8 cellular contexts compared by ENCODE assay signal in the genomic region with DNA sequence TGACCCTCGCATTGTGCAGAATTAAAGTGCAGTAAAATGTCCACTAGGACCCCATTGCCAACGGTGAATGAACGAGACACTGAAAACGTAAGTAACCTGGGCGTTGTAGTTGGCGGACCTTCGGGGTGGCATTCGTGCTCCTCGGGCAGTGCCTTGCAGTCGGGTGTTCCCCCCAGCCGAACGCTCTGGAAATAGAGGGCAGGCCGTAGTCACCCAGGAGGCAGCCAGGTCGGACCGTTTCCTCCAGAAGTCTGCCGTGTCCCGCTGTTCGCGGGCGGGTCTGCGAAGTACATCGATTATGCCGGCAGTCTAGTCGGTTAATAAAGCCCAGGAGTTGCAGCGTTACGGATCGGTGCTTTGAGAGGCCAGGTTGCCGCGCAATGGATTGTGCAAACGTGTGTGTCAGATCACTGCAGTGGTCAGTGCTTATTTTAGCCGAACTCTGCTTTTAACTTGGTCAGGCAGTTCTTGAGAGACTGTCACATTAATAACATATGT. TPM values are rescaled to one million over a fixed set of nuclear protein-coding genes. Genes with fewer than 3 reads are reported as not detected.
A peak's percentile ranks its signal among the peaks of the same experiment; 100 is the strongest.
DNase-seq lines count a peak whose midpoint lies in the region; ATAC-seq and FAIRE-seq lines count a peak whose summit lies in the region.

No MANE protein-coding gene starts in this region.

- peaks cover 25% of the 10 kb centered on the region for H3K4me1 ChIP-seq in skeletal muscle satellite cell (ENCODE audit: control insufficient read depth, insufficient read depth, low read length)

- no peaks in the 10 kb centered on the region for H3K36me3 ChIP-seq in skeletal muscle satellite cell (ENCODE audit: insufficient read depth, low read length)

- DNase-seq in RPMI8226 (peak; percentile 26), frontal cortex (ENCODE audit: low spot score in 2 of 2) (no peak), urothelium cell line (ENCODE audit: low spot score) (no peak)

- peak overlapping the region; percentile 88 for H3K4me2 ChIP-seq in skeletal muscle satellite cell (ENCODE audit: low read length)

- H3K9ac ChIP-seq in skeletal muscle satellite cell (ENCODE audit: low read depth, low read length): peak overlapping the region; percentile 93

- H3K4me3 ChIP-seq in GM08714 (ENCODE audit: low read length): peak overlapping the region; percentile 87
- H3K4me3 ChIP-seq in iPS-11a (ENCODE audit: low read depth, low read length): peak overlapping the region; percentile 99
- peak overlapping the region; percentile 86 for H3K4me3 ChIP-seq in skeletal muscle satellite cell (ENCODE audit: low read length)

- H3K27ac ChIP-seq in angular gyrus (ENCODE audit: low read depth, low read length): peak overlapping the region; percentile 85

- no peaks in the 10 kb centered on the region for H3K9me3 ChIP-seq in skeletal muscle satellite cell (replicated peaks; ENCODE audit: low read length)

- peak; percentile 3 for ATAC-seq in HG02763 (IDR thresholded peaks at IDR 0.05; ENCODE audit: unreplicated experiment)

- H3K27me3 ChIP-seq in skeletal muscle satellite cell (ENCODE audit: control insufficient read depth, insufficient read depth, low read length): no peaks in the 10 kb centered on the region

- FAIRE-seq in frontal cortex (lab: Jason Lieb, UNC): no peak
- no peak for FAIRE-seq in urothelium cell line (lab: Jason Lieb, UNC)

RNA-seq across cellular contexts. Expression of a gene that starts 0.8 kb away (rescaled TPM):
- 76.7 and 89.7 TPM in 2 replicates for total RNA-seq in skeletal muscle satellite cell (2012; rRNA removed)
- 152 TPM for total RNA-seq in frontal cortex

RNA-seq across cellular contexts. Expression of a gene that starts 52.0 kb away (rescaled TPM):
- 125 and 142 TPM in 2 replicates for total RNA-seq in skeletal muscle satellite cell (2012; rRNA removed)
- total RNA-seq in frontal cortex: 129 TPM
